Comparison of ENCODE assay signal across 8 cellular contexts in the genomic region with DNA sequence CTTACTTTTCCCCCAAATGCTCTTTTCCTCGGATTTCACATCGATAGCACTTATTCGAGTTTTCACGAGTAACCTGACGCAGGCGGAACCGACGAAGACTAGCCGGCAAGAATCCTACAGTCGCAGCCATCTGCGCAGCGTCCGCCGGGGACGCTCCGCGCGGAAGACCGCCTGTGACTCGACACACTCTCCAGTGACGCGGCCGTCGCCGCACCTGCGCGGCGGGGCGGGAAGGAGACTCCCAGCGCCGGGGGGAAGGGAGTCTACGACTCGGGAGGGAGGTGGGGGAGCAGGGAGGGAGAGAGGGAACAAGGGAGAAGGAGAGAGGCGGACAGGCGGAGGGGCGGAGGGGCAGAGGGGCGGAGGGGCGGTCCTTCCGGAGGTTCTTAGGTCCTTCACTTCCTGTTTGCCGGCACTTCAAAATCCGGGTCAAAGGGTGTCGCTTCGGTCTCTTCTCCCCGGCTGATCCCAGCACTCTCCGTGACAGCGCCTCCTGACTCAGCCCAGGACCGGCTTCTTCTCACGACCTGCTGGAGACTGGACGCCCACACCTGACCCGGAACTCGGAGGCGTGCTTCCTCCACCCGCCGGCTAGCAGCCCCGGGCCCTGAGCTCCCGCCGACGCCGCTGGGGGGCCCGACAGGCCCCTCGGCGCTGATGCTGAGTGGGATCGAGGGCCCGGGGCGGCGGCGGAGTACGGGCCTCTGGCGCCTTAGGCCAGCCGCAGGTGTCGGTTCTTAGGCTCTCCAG. TPM values are rescaled to one million over a fixed set of nuclear protein-coding genes. Genes with fewer than 3 reads are reported as not detected.
DNase-seq lines count a peak whose midpoint lies in the region; ATAC-seq and TF ChIP-seq lines count a peak whose summit lies in the region.

A gene with protein sequence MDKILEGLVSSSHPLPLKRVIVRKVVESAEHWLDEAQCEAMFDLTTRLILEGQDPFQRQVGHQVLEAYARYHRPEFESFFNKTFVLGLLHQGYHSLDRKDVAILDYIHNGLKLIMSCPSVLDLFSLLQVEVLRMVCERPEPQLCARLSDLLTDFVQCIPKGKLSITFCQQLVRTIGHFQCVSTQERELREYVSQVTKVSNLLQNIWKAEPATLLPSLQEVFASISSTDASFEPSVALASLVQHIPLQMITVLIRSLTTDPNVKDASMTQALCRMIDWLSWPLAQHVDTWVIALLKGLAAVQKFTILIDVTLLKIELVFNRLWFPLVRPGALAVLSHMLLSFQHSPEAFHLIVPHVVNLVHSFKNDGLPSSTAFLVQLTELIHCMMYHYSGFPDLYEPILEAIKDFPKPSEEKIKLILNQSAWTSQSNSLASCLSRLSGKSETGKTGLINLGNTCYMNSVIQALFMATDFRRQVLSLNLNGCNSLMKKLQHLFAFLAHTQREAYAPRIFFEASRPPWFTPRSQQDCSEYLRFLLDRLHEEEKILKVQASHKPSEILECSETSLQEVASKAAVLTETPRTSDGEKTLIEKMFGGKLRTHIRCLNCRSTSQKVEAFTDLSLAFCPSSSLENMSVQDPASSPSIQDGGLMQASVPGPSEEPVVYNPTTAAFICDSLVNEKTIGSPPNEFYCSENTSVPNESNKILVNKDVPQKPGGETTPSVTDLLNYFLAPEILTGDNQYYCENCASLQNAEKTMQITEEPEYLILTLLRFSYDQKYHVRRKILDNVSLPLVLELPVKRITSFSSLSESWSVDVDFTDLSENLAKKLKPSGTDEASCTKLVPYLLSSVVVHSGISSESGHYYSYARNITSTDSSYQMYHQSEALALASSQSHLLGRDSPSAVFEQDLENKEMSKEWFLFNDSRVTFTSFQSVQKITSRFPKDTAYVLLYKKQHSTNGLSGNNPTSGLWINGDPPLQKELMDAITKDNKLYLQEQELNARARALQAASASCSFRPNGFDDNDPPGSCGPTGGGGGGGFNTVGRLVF (plus strand): TSS at position 415 of the 750 bp plus-strand sequence. CDS start 534 bp downstream, outside the sequence.

- peak within 1 kb of the TSS; percentile 87 for H3K4me3 ChIP-seq in GM12865 (ENCODE audit: low read depth, low read length)
- peak within 1 kb of the TSS; percentile 89 for H3K4me3 ChIP-seq in cardiac muscle cell
- H3K4me3 ChIP-seq in trophoblast cell (ENCODE audit: low read depth, low read length), result peak within 1 kb of the TSS; percentile 89
- peak within 1 kb of the TSS; percentile 72 to 91 (median 82) for H3K4me3 ChIP-seq in transverse colon

- H3K4me1 ChIP-seq in cardiac muscle cell (ENCODE audit: low read depth) (peaks cover 34% of the 10 kb centered on the region), trophoblast cell (ENCODE audit: control insufficient read depth in 1 of 2, insufficient read depth in 2 of 2, low read length in 2 of 2) (no peaks in the 10 kb centered on the region), transverse colon (peaks cover 9 to 45% (median 29%) of the 10 kb centered on the region in 4 donors)

- H3K36me3 Mint-ChIP-seq in activated naive CD8-positive, alpha-beta T cell treated with anti-CD3 and anti-CD28 coated beads, Interleukin-2, amount 50 U/mL, for 24 hours (ENCODE audit: low read depth), result peaks cover 28% of the 10 kb centered on the region

- peak within 1 kb of the TSS; percentile 64 for H4K8ac ChIP-seq in trophoblast cell (ENCODE audit: low read depth, low read length)

- peak; percentile 96 for DNase-seq in GM12865 (ENCODE audit: low read depth)
- DNase-seq in NCI-H128 (lab: John Stamatoyannopoulos, UW; ENCODE audit: unreplicated experiment), result peak; percentile 86
- peak; percentile 77 to 93 for DNase-seq in SW 1271 (lab: John Stamatoyannopoulos, UW)
- DNase-seq in activated naive CD8-positive, alpha-beta T cell treated with anti-CD3 and anti-CD28 coated beads, Interleukin-2, amount 50 U/mL, for 24 hours, result peak; percentile 86
- DNase-seq in cardiac muscle cell (ENCODE audit: low read depth in 1 of 2, low spot score in 1 of 2), result peak; percentile 93 to 96
- DNase-seq in trophoblast cell, result peak; percentile 96
- peak; percentile 96 for DNase-seq in transverse colon

- H2AK5ac ChIP-seq in trophoblast cell (ENCODE audit: low read length), result no peak within 1 kb of the TSS

- H3K79me2 ChIP-seq in trophoblast cell (ENCODE audit: control insufficient read depth, insufficient read depth, low read length, poor library complexity), result peaks cover 9% of the 10 kb centered on the region

- TF ChIP-seq POLR2A in transverse colon (IDR thresholded peaks at IDR 0.05), result peak; percentile 92

- H3K27me3 ChIP-seq in cardiac muscle cell (no peaks in the 10 kb centered on the region), trophoblast cell (ENCODE audit: insufficient read depth, low read length) (no peaks in the 10 kb centered on the region), transverse colon (no peaks in the 10 kb centered on the region)

- H3K18ac ChIP-seq in trophoblast cell (ENCODE audit: low read length), result peak within 1 kb of the TSS; percentile 37

- H3K27ac ChIP-seq in cardiac muscle cell, result peak within 1 kb of the TSS; percentile 81
- H3K27ac ChIP-seq in trophoblast cell (ENCODE audit: low read depth, low read length), result peak within 1 kb of the TSS; percentile 87
- H3K27ac ChIP-seq in transverse colon, result peak within 1 kb of the TSS; percentile 96 to 98 (median 96)

- H3K9me3 ChIP-seq in cardiac muscle cell (ENCODE audit: low read depth) (no peaks in the 10 kb centered on the region), trophoblast cell (ENCODE audit: insufficient read depth, low read depth, low read length) (peaks cover 1% of the 10 kb centered on the region), transverse colon (no peaks in the 10 kb centered on the region)

- peak; percentile 74 for ATAC-seq in HG02678 (IDR thresholded peaks at IDR 0.05; ENCODE audit: unreplicated experiment)
- ATAC-seq in activated naive CD8-positive, alpha-beta T cell treated with anti-CD3 and anti-CD28 coated beads, Interleukin-2, amount 50 U/mL, for 24 hours, result peak; percentile 92

- H3K79me1 ChIP-seq in trophoblast cell (ENCODE audit: low read length), result peaks cover 11% of the 10 kb centered on the region

- H2BK12ac ChIP-seq in trophoblast cell (ENCODE audit: low read length), result no peak within 1 kb of the TSS

- intact Hi-C loops in transverse colon (cut with DNase I; ENCODE audit: low total_unique reads), result no loop called here

- H3K4ac ChIP-seq in trophoblast cell (ENCODE audit: low read depth, low read length), result peak within 1 kb of the TSS; percentile 22

- peak within 1 kb of the TSS; percentile 75 for H3K9ac ChIP-seq in trophoblast cell (ENCODE audit: low read length)

- H3K23ac ChIP-seq in trophoblast cell (ENCODE audit: low read length), result no peak within 1 kb of the TSS

- H3K9me3 Mint-ChIP-seq in activated naive CD8-positive, alpha-beta T cell treated with anti-CD3 and anti-CD28 coated beads, Interleukin-2, amount 50 U/mL, for 24 hours, result no peaks in the 10 kb centered on the region

- peak within 1 kb of the TSS; percentile 29 for H2BK5ac ChIP-seq in trophoblast cell (ENCODE audit: low read depth, low read length, poor library complexity)

- TF ChIP-seq CTCF in GM12865 (IDR thresholded peaks at IDR 0.05; ENCODE audit: insufficient read depth, low read depth, low read length, missing control alignments), result peak; percentile 18
- no peak for TF ChIP-seq CTCF in cardiac muscle cell (IDR thresholded peaks at IDR 0.05; ENCODE audit: low read depth, low read length)
- TF ChIP-seq CTCF in transverse colon (IDR thresholded peaks at IDR 0.05), result peak in 4 of 5 experiments; percentile 8 to 38 (median 20)

- H3K36me3 ChIP-seq in cardiac muscle cell (peaks cover 3% of the 10 kb centered on the region), trophoblast cell (ENCODE audit: control insufficient read depth in 1 of 2, insufficient read depth in 2 of 2, low read length in 2 of 2) (no peaks in the 10 kb centered on the region), transverse colon (no peaks in the 10 kb centered on the region)

- H4K12ac ChIP-seq in trophoblast cell (ENCODE audit: low read depth, low read length), result peak within 1 kb of the TSS; percentile 2

- peak within 1 kb of the TSS; percentile 89 for H3K4me3 Mint-ChIP-seq in activated naive CD8-positive, alpha-beta T cell treated with anti-CD3 and anti-CD28 coated beads, Interleukin-2, amount 50 U/mL, for 24 hours

- peaks cover 39% of the 10 kb centered on the region for H3K4me1 Mint-ChIP-seq in activated naive CD8-positive, alpha-beta T cell treated with anti-CD3 and anti-CD28 coated beads, Interleukin-2, amount 50 U/mL, for 24 hours

- H3K14ac ChIP-seq in trophoblast cell (ENCODE audit: low read length), result peak within 1 kb of the TSS; percentile 27

- peak within 1 kb of the TSS; percentile 93 for H3K4me2 ChIP-seq in trophoblast cell (ENCODE audit: low read length)

- H2BK120ac ChIP-seq in trophoblast cell (ENCODE audit: insufficient read depth, low read length, poor library complexity), result peak within 1 kb of the TSS; percentile 4

- H3K27ac Mint-ChIP-seq in activated naive CD8-positive, alpha-beta T cell treated with anti-CD3 and anti-CD28 coated beads, Interleukin-2, amount 50 U/mL, for 24 hours, result peak within 1 kb of the TSS; percentile 96

- peak; percentile 15 for TF ChIP-seq EP300 in transverse colon (IDR thresholded peaks at IDR 0.05; ENCODE audit: low read depth)

- WGBS in trophoblast cell (ENCODE audit: extremely low coverage, insufficient coverage, insufficient read length), result no CpG with 5 or more reads among the region's 71 CpGs
- WGBS in transverse colon (ENCODE audit: low coverage in 1 of 2), 2 donors, result 1% methylated on average over 71 of the region's 71 CpGs; no CpG with 5 or more reads in 1 of the 2 donors

- no peaks in the 10 kb centered on the region for H3K27me3 Mint-ChIP-seq in activated naive CD8-positive, alpha-beta T cell treated with anti-CD3 and anti-CD28 coated beads, Interleukin-2, amount 50 U/mL, for 24 hours

- peak within 1 kb of the TSS; percentile 67 for H2AFZ ChIP-seq in trophoblast cell (ENCODE audit: insufficient read depth, low read length, poor library complexity)

- in situ Hi-C loops in transverse colon (cut with MboI; ENCODE audit: low pct_ligation_motif_present in 1 of 4, low pct_unique_long_range_greater_than_20kb in 1 of 4, low sequenced_read_pairs in 3 of 4), result loop anchor here in 1 of 4 donors (25.0 kb wide), 1 partner anchor 197 kb away; no protein-coding TSS in a partner anchor

- peak within 1 kb of the TSS; percentile 38 for H4K91ac ChIP-seq in trophoblast cell (ENCODE audit: low read depth, low read length)

RNA-seq across cellular contexts. Expression of the gene that starts here (rescaled TPM):
- 18.8 and 21.0 TPM in 2 replicates for total RNA-seq in cardiac muscle cell
- polyA plus RNA-seq in cardiac muscle cell, result 8.7 and 10.9 TPM in 2 replicates
- polyA plus RNA-seq in trophoblast cell (2013), result 8.4 and 9.1 TPM in 2 replicates
- 10 to 100 TPM; 25.9 to 47.8 (median 41.4) TPM for total RNA-seq in transverse colon

Comparison
In these comparisons a context has a peak if more than half of its experiments do, and no peak if none do; other contexts are left out.
1. Peak in every context shown above with its lines: DNase-seq, ATAC-seq, H3K4me3 ChIP-seq and H3K27ac ChIP-seq.